Comparison of ENCODE assay signal across 16 cellular contexts in the genomic region with DNA sequence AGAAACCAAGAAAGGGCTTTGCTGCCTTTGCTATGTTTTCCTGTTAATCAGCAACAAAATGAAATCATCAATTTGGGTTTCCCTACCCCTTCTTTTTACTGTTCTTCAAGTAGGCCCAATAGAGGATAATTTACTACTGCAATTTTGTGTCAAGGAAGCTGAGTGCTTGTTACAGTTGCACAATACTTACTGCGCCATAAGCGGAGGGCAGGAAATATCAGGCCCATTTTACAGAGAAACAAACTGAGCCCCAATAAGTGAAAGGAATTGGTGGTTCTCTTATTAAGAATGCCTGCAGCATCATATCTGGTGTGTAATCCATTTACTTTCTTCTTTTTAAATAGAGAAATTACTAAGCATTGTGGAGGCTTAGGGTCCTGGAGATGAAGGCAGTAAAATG. TPM values are rescaled to one million over a fixed set of nuclear protein-coding genes. Genes with fewer than 3 reads are reported as not detected.
A peak's percentile ranks its signal among the peaks of the same experiment; 100 is the strongest.
DNase-seq lines count a peak whose midpoint lies in the region; ATAC-seq and TF ChIP-seq lines count a peak whose summit lies in the region.
"Had no signal": no experiment of that assay in that cellular context is flagged by ENCODE, and none has a peak within 500 bp of the region (broad histone marks: within the 10 kb centered on the region; RNA-seq: fewer than 3 reads in every experiment).

No MANE protein-coding gene starts in this region.

- H3K36me3 ChIP-seq in CD8-positive, alpha-beta memory T cell (ENCODE audit: insufficient read depth, low read length), result no peaks in the 10 kb centered on the region
- H3K36me3 ChIP-seq in transverse colon (no peaks in the 10 kb centered on the region), Karpas-422 (ENCODE audit: insufficient read depth, low read length) (no peaks in the 10 kb centered on the region)
- H3K36me3 ChIP-seq: SJSA1 had no signal

- H3K27me3 ChIP-seq in CD8-positive, alpha-beta memory T cell (ENCODE audit: insufficient read depth, low read length, poor library complexity, severe bottlenecking), result no peaks in the 10 kb centered on the region
- H3K27me3 ChIP-seq in transverse colon, result peaks cover 11% of the 10 kb centered on the region
- no peaks in the 10 kb centered on the region for H3K27me3 ChIP-seq in Karpas-422 (ENCODE audit: low read length)
- H3K27me3 ChIP-seq: SJSA1 had no signal

- no peaks in the 10 kb centered on the region for H3K79me2 ChIP-seq in Karpas-422 (ENCODE audit: low read length)

- in situ Hi-C loops in transverse colon (cut with MboI; ENCODE audit: low pct_ligation_motif_present in 1 of 4, low pct_unique_long_range_greater_than_20kb in 1 of 4, low sequenced_read_pairs in 3 of 4), result loop anchor here in 1 of 4 donors (25.0 kb wide), 1 partner anchor 940 kb away; no protein-coding TSS in a partner anchor

- DNase-seq in activated CD8-positive, alpha-beta memory T cell treated with anti-CD3 and anti-CD28 coated beads, Interleukin-2, amount 50 U/mL, for 48 hours, result peak; percentile 4
- no peak for DNase-seq in activated CD8-positive, alpha-beta memory T cell treated with anti-CD3 and anti-CD28 coated beads for 24 hours
- no peak for DNase-seq in CD8-positive, alpha-beta memory T cell
- no peak for DNase-seq in central memory CD8-positive, alpha-beta T cell (ENCODE audit: low spot score in 2 of 2)
- DNase-seq in transverse colon, result no peak
- no peak for DNase-seq in Karpas-422
- DNase-seq: Calu3, HFFc6, NCI-H1436, NCI-H2029 treated with DMSO at 0.1 percent for 48 hours, NCI-H2171 treated with DMSO at 0.1 percent for 48 hours, NCI-H748 treated with DMSO at 0.1 percent for 48 hours, PC-9 had no signal

- POLR2A ChIA-PET in CD8-positive, alpha-beta memory T cell (lab: Charles Lee), result interaction anchor here (2.6 kb wide), 1 partner anchor 10 kb away, joined by 22 read pairs; the partner anchor contains the start of gene LBH

- peak overlapping the region in 3 of 7 donors; percentile 2 to 57 (median 35) for H3K4me3 Mint-ChIP-seq in CD8-positive, alpha-beta memory T cell
- H3K4me3 Mint-ChIP-seq in central memory CD8-positive, alpha-beta T cell, result no peak overlapping the region
- H3K4me3 Mint-ChIP-seq in stimulated activated memory B cell treated with anti-CD40 and anti-IgM and Interleukin-4, amounts not matched to agents 10 μg/mL and 1 μg/mL and 100 μg/mL, for 72 hours, result no peak overlapping the region
- H3K4me3 Mint-ChIP-seq: HFFc6 had no signal

- no peaks in the 10 kb centered on the region for H4K20me1 ChIP-seq in Karpas-422 (ENCODE audit: insufficient read depth, low read depth, low read length)

- no peak for TF ChIP-seq EP300 in transverse colon (IDR thresholded peaks at IDR 0.05; ENCODE audit: low read depth)

- H3K4me3 ChIP-seq in CD8-positive, alpha-beta memory T cell (ENCODE audit: low read length), result no peak overlapping the region
- no peak overlapping the region for H3K4me3 ChIP-seq in transverse colon
- H3K4me3 ChIP-seq in Karpas-422 (ENCODE audit: low read length), result no peak overlapping the region
- H3K4me3 ChIP-seq: PC-9, SJSA1 had no signal

- no peak for TF ChIP-seq CTCF in transverse colon (IDR thresholded peaks at IDR 0.05)

- CTCF ChIA-PET in CD8-positive, alpha-beta memory T cell (lab: Charles Lee), result interaction anchor here (2.0 to 23.4 kb wide), 3 partner anchors 10 to 57 kb away, joined by 6 to 285 read pairs (median 28); partner anchors contain the start of gene LBH

- H3K9me3 Mint-ChIP-seq in CD8-positive, alpha-beta memory T cell, result no peaks in the 10 kb centered on the region
- H3K9me3 Mint-ChIP-seq in central memory CD8-positive, alpha-beta T cell, result no peaks in the 10 kb centered on the region
- no peaks in the 10 kb centered on the region for H3K9me3 Mint-ChIP-seq in stimulated activated memory B cell treated with anti-CD40 and anti-IgM and Interleukin-4, amounts not matched to agents 10 μg/mL and 1 μg/mL and 100 μg/mL, for 72 hours
- H3K9me3 Mint-ChIP-seq: HFFc6 had no signal

- peaks cover 0 to 3% (median 0%) of the 10 kb centered on the region in 3 donors for H3K36me3 Mint-ChIP-seq in CD8-positive, alpha-beta memory T cell
- H3K36me3 Mint-ChIP-seq in central memory CD8-positive, alpha-beta T cell (ENCODE audit: insufficient read depth), result peaks cover 7% of the 10 kb centered on the region
- no peaks in the 10 kb centered on the region for H3K36me3 Mint-ChIP-seq in stimulated activated memory B cell treated with anti-CD40 and anti-IgM and Interleukin-4, amounts not matched to agents 10 μg/mL and 1 μg/mL and 100 μg/mL, for 72 hours

- peaks cover 59 to 64% (median 63%) of the 10 kb centered on the region in 3 donors for H3K4me1 Mint-ChIP-seq in CD8-positive, alpha-beta memory T cell
- H3K4me1 Mint-ChIP-seq in central memory CD8-positive, alpha-beta T cell, result peaks cover 59% of the 10 kb centered on the region
- peaks cover 72% of the 10 kb centered on the region for H3K4me1 Mint-ChIP-seq in stimulated activated memory B cell treated with anti-CD40 and anti-IgM and Interleukin-4, amounts not matched to agents 10 μg/mL and 1 μg/mL and 100 μg/mL, for 72 hours

- H3K9ac ChIP-seq in Karpas-422 (ENCODE audit: low read length), result no peak overlapping the region

- no peaks in the 10 kb centered on the region for H3K9me3 ChIP-seq in CD8-positive, alpha-beta memory T cell (ENCODE audit: low read length)
- no peaks in the 10 kb centered on the region for H3K9me3 ChIP-seq in transverse colon
- H3K9me3 ChIP-seq in Karpas-422 (ENCODE audit: low read length), result no peaks in the 10 kb centered on the region
- H3K9me3 ChIP-seq: SJSA1 had no signal

- TF ChIP-seq POLR2A in transverse colon (IDR thresholded peaks at IDR 0.05), result no peak

- H3K27ac Mint-ChIP-seq in CD8-positive, alpha-beta memory T cell, result peak overlapping the region; percentile 98 to 100 (median 100)
- H3K27ac Mint-ChIP-seq in central memory CD8-positive, alpha-beta T cell (ENCODE audit: low read depth), result peak overlapping the region; percentile 98
- H3K27ac Mint-ChIP-seq in stimulated activated memory B cell treated with anti-CD40 and anti-IgM and Interleukin-4, amounts not matched to agents 10 μg/mL and 1 μg/mL and 100 μg/mL, for 72 hours, result peak overlapping the region; percentile 99
- H3K27ac Mint-ChIP-seq: HFFc6 had no signal

- 94 to 100% methylated on average over 2 of the region's 2 CpGs for WGBS in transverse colon (ENCODE audit: low coverage in 1 of 2), 2 donors

- no peak overlapping the region for H3K4me2 ChIP-seq in Karpas-422 (ENCODE audit: low read depth, low read length, poor library complexity, severe bottlenecking)
- H3K4me2 ChIP-seq: PC-9 had no signal

- H3K27me3 Mint-ChIP-seq in CD8-positive, alpha-beta memory T cell, result peaks cover 0 to 1% of the 10 kb centered on the region in 2 donors
- H3K27me3 Mint-ChIP-seq in central memory CD8-positive, alpha-beta T cell, result no peaks in the 10 kb centered on the region
- H3K27me3 Mint-ChIP-seq in stimulated activated memory B cell treated with anti-CD40 and anti-IgM and Interleukin-4, amounts not matched to agents 10 μg/mL and 1 μg/mL and 100 μg/mL, for 72 hours, result no peaks in the 10 kb centered on the region

- peaks cover 51% of the 10 kb centered on the region for H3K4me1 ChIP-seq in CD8-positive, alpha-beta memory T cell (ENCODE audit: insufficient read depth, low read length)
- H3K4me1 ChIP-seq in transverse colon, result peaks cover 16 to 46% (median 23%) of the 10 kb centered on the region in 4 donors
- peaks cover 61% of the 10 kb centered on the region for H3K4me1 ChIP-seq in Karpas-422 (ENCODE audit: low read length)

- no peaks in the 10 kb centered on the region for H3K9me2 ChIP-seq in Karpas-422 (replicated peaks; ENCODE audit: insufficient read depth, low read length)

- H3K27ac ChIP-seq in CD8-positive, alpha-beta memory T cell (ENCODE audit: low read depth, low read length), result no peak overlapping the region
- H3K27ac ChIP-seq in transverse colon, result no peak overlapping the region
- H3K27ac ChIP-seq in Karpas-422 (ENCODE audit: low read length), result no peak overlapping the region
- H3K27ac ChIP-seq: C4-2B, PC-9, SJSA1 had no signal

- no peak overlapping the region for H2AFZ ChIP-seq in Karpas-422 (ENCODE audit: low read length)
- H2AFZ ChIP-seq: PC-9 had no signal

- intact Hi-C loops in transverse colon (cut with DNase I; ENCODE audit: low total_unique reads), result no loop called here

- ATAC-seq in central memory CD8-positive, alpha-beta T cell (replicated peaks; ENCODE audit: extremely low read depth, poor library complexity, severe bottlenecking), result no peak
- no peak for ATAC-seq in stimulated activated memory B cell treated with anti-CD40 and anti-IgM and Interleukin-4, amounts not matched to agents 10 μg/mL and 1 μg/mL and 100 μg/mL, for 72 hours

RNA-seq across cellular contexts. Expression of gene LBH, which starts 9.3 kb away (rescaled TPM):
- total RNA-seq in CD8-positive, alpha-beta memory T cell, result 100 to 1,000 TPM; 115 to 121 TPM
- 156 TPM for polyA plus RNA-seq in CD8-positive, alpha-beta memory T cell
- 10 to 100 TPM in 3 of 4 donors, 1 to 10 TPM in 1; 7.0 to 37.8 (median 16.3) TPM for total RNA-seq in transverse colon
- 7.1 and 17.5 TPM in 2 replicates for total RNA-seq in Karpas-422 (2014; rRNA removed; shearing (Covaris generic); ENCODE audit: low replicate concordance)
